In genomic region chrX:119692241-119693031, GRCh38 we compare ENCODE assay signal across 7 cellular contexts. TPM values are rescaled to one million over a fixed set of nuclear protein-coding genes. Genes with fewer than 3 reads are reported as not detected.
DNase-seq lines count a peak whose midpoint lies in the region; ATAC-seq, FAIRE-seq and TF ChIP-seq lines count a peak whose summit lies in the region.

No MANE protein-coding gene starts in this region.

- peak overlapping the region; percentile 99 for H3K4me2 ChIP-seq in SU-DHL-6 (ENCODE audit: low read depth, low read length, poor library complexity, severe bottlenecking)

- H3K9ac ChIP-seq in SU-DHL-6 (ENCODE audit: low read length) = peak overlapping the region; percentile 77

- TF ChIP-seq POLR2A in GM12891 (IDR thresholded peaks at IDR 0.05; ENCODE audit: low read depth, low read length) = no peak

- no peaks in the 10 kb centered on the region for H3K9me3 ChIP-seq in SU-DHL-6 (ENCODE audit: insufficient read depth, low read length)

- no peaks in the 10 kb centered on the region for H3K27me3 ChIP-seq in SU-DHL-6 (ENCODE audit: low read length)

- no peak for DNase-seq in GM12891 (ENCODE audit: insufficient read length, low spot score)
- no peak for DNase-seq in AG08395 (ENCODE audit: low spot score)

- H3K36me3 ChIP-seq in SU-DHL-6 (ENCODE audit: low read length) = no peaks in the 10 kb centered on the region

- no peaks in the 10 kb centered on the region for H4K20me1 ChIP-seq in SU-DHL-6 (ENCODE audit: low read depth, low read length)

- ATAC-seq in HG03439 (IDR thresholded peaks at IDR 0.05; ENCODE audit: unreplicated experiment) = peak; percentile 26

- H3F3A ChIP-seq in SU-DHL-6 (ENCODE audit: insufficient read depth) = peaks cover 18% of the 10 kb centered on the region

- no peak for FAIRE-seq in GM12891 (lab: Jason Lieb, UNC)

- no peak for TF ChIP-seq CTCF in SU-DHL-6 (IDR thresholded peaks at IDR 0.05; ENCODE audit: insufficient read depth, low read length, poor library complexity, severe bottlenecking)

- H3K79me2 ChIP-seq in SU-DHL-6 (ENCODE audit: insufficient read depth, low read length) = peaks cover 54% of the 10 kb centered on the region

- H3K27ac ChIP-seq in SU-DHL-6 (ENCODE audit: low read depth, low read length) = peak overlapping the region; percentile 100
- peak overlapping the region; percentile 55 for H3K27ac ChIP-seq in angular gyrus (ENCODE audit: low read depth, low read length)
- H3K27ac ChIP-seq in skin epidermis = peak overlapping the region; percentile 25 to 85 (median 78)

- no peaks in the 10 kb centered on the region for H3K9me2 ChIP-seq in SU-DHL-6 (replicated peaks; ENCODE audit: insufficient read depth, low read length)

- H2AFZ ChIP-seq in SU-DHL-6 (ENCODE audit: low read depth, low read length, severe bottlenecking) = no peak overlapping the region

- peak overlapping the region; percentile 82 for H3K4me3 ChIP-seq in SU-DHL-6 (ENCODE audit: insufficient read depth, low read length, poor library complexity, severe bottlenecking)
- peak overlapping the region; percentile 63 for H3K4me3 ChIP-seq in iPS-11a (ENCODE audit: low read depth, low read length)
- peak overlapping the region; percentile 59 to 86 (median 72) for H3K4me3 ChIP-seq in skin epidermis

TF ChIP-seq in GM12891, 5 proteins besides CTCF, POLR2A, EP300 and RAD21:
- no peak for TF ChIP-seq PAX5 (IDR thresholded peaks at IDR 0.05; ENCODE audit: insufficient read depth, low read length, severe bottlenecking)
- TF ChIP-seq TAF1 (IDR thresholded peaks at IDR 0.05; ENCODE audit: low read depth, low read length) = peak; percentile 29; the same call in 1 of the 2 replicates
- TF ChIP-seq SPI1 (IDR thresholded peaks at IDR 0.05; ENCODE audit: low read depth, low read length) = no peak
- TF ChIP-seq POLR2AphosphoS5 (IDR thresholded peaks at IDR 0.05; ENCODE audit: low read depth, low read length) = no peak

RNA-seq across cellular contexts. Expression of gene SEPTIN6, which starts 0.5 kb away (rescaled TPM):
- 245 TPM for polyA plus RNA-seq in GM12891 (2012; ENCODE audit: low read depth, missing spikeins)
